Comparison of ENCODE assay signal across 23 cellular contexts in the genomic region with DNA sequence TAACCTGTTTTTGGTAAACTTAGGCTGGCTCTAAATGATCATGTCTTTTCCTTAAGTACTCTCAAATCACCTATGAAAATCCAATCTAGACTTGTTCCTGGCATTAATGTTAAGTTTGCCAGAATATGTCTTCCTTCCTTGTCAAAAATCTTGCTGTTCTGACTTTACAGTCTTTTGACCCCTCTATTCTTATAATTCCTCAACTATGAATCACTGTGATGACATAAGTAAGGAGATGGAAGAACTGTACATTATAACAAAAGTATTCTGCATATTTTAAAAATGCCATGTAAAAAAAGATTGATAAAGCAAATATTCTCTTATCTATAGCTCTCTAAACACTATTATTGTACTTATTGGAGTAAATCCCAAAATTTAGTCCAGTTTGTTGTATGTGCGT. TPM values are rescaled to one million over a fixed set of nuclear protein-coding genes. Genes with fewer than 3 reads are reported as not detected.
A peak's percentile ranks its signal among the peaks of the same experiment; 100 is the strongest.
DNase-seq lines count a peak whose midpoint lies in the region; FAIRE-seq and TF ChIP-seq lines count a peak whose summit lies in the region.
"Had no signal": no experiment of that assay in that cellular context is flagged by ENCODE, and none has a peak within 500 bp of the region (broad histone marks: within the 10 kb centered on the region; RNA-seq: fewer than 3 reads in every experiment).

No MANE protein-coding gene starts in this region.

- H3K4me3 ChIP-seq in astrocyte of the spinal cord (ENCODE audit: low read depth, low read length): no peak overlapping the region
- H3K4me3 ChIP-seq: cardiac muscle cell, dorsolateral prefrontal cortex, lower lobe of right lung, neural progenitor cell, psoas muscle had no signal

- no peak for TF ChIP-seq CTCF in astrocyte of the spinal cord (IDR thresholded peaks at IDR 0.05; ENCODE audit: low read depth, low read length)

- DNase-seq in COLO829 (ENCODE audit: low spot score) (peak; percentile 10), HS-27A (ENCODE audit: low read depth) (peak; percentile 45), astrocyte of the spinal cord (ENCODE audit: low read depth, low spot score) (peak; percentile 40), iris pigment epithelial cell (ENCODE audit: low read depth) (peak; percentile 65), NCI-H526 treated with DMSO at 0.1 percent for 48 hours (lab: John Stamatoyannopoulos, UW) (no peak), NCI-H446 treated with DMSO at 0.1 percent for 48 hours (lab: John Stamatoyannopoulos, UW) (no peak), GM12891 (ENCODE audit: insufficient read length, low spot score) (no peak), NOMO-1 treated with dmso at 0.1 percent for 144 hours (lab: John Stamatoyannopoulos, UW; ENCODE audit: unreplicated experiment) (no peak)
- DNase-seq: activated CD4-positive, alpha-beta T cell treated with anti-CD3 and anti-CD28 coated beads, Interleukin-2, amount 50 U/mL, for 1 hour; activated CD8-positive, alpha-beta memory T cell treated with anti-CD3 and anti-CD28 coated beads, Interleukin-2, amount 50 U/mL, for 4 hours; DND-41; dorsolateral prefrontal cortex; kidney; lower lobe of right lung; NCI-H2081 treated with DMSO at 0.1 percent for 48 hours; psoas muscle; stimulated activated CD4-positive, alpha-beta T cell treated with anti-CD3 and anti-CD28 coated beads, Interleukin-4, amount 100 ng/mL, for 24 hours; stimulated activated naive CD4-positive, alpha-beta T cell treated with Interleukin-2 at 50 U/mL for 16 hours had no signal

- FAIRE-seq in GM12891 (lab: Jason Lieb, UNC): no peak
- FAIRE-seq: frontal cortex, H1, kidney, RCC 7860 had no signal

- in situ Hi-C loops in astrocyte of the spinal cord (cut with HindIII; ENCODE audit: low sequenced_read_pairs): no loop called here

- TF ChIP-seq POLR2A in GM12891 (IDR thresholded peaks at IDR 0.05; ENCODE audit: low read depth, low read length): no peak

TF ChIP-seq in GM12891, 5 proteins besides CTCF, POLR2A, EP300 and RAD21:
- TF ChIP-seq PAX5 (IDR thresholded peaks at IDR 0.05; ENCODE audit: insufficient read depth, low read length, severe bottlenecking) (no peak), SPI1 (IDR thresholded peaks at IDR 0.05; ENCODE audit: low read depth, low read length) (no peak), TAF1 (IDR thresholded peaks at IDR 0.05; ENCODE audit: low read depth, low read length) (no peak), POU2F2 (IDR thresholded peaks at IDR 0.05; ENCODE audit: low read depth, low read length) (no peak), POLR2AphosphoS5 (IDR thresholded peaks at IDR 0.05; ENCODE audit: low read depth, low read length) (no peak)

RNA-seq across cellular contexts. Expression of gene BAZ1A, which starts 51.4 kb away (rescaled TPM):
- polyA plus RNA-seq in GM12891 (2012; ENCODE audit: low read depth, missing spikeins): 27.6 TPM

RNA-seq across cellular contexts. Expression of gene SRP54, which starts 56.2 kb away (rescaled TPM):
- polyA plus RNA-seq in GM12891 (2012; ENCODE audit: low read depth, missing spikeins): 56.9 TPM

Comparison
In these comparisons a context has a peak if more than half of its experiments do, and no peak if none do; other contexts are left out.
1. DNase-seq: peak in COLO829 (single experiment), HS-27A (single experiment), astrocyte of the spinal cord (single experiment) and iris pigment epithelial cell (single experiment); none in NCI-H526 treated with DMSO at 0.1 percent for 48 hours (single experiment), NCI-H446 treated with DMSO at 0.1 percent for 48 hours (single experiment), GM12891 (single experiment) and NOMO-1 treated with dmso at 0.1 percent for 144 hours (single experiment).